ENCODE assay signal across 24 cellular contexts in genomic region chr7:87202208-87202607, GRCh38. TPM values are rescaled to one million over a fixed set of nuclear protein-coding genes. Genes with fewer than 3 reads are reported as not detected.
DNase-seq lines count a peak whose midpoint lies in the region; TF ChIP-seq lines count a peak whose summit lies in the region.
"Had no signal": no experiment of that assay in that cellular context is flagged by ENCODE, and none has a peak within 500 bp of the region (broad histone marks: within the 10 kb centered on the region; RNA-seq: fewer than 3 reads in every experiment).

No MANE protein-coding gene starts in this region.

- peak overlapping the region; percentile 29; the same call in 1 of the 2 replicates for H3K27ac ChIP-seq in SU-DHL-6 (ENCODE audit: low read depth, low read length)
- peak overlapping the region in 43 of 59 donors; percentile 2 to 63 (median 27) for H3K27ac ChIP-seq in dorsolateral prefrontal cortex
- H3K27ac ChIP-seq: coronary artery, KMS-11, Peyer's patch had no signal

- H3K36me3 ChIP-seq in SU-DHL-6 (ENCODE audit: low read length): peaks cover 73% of the 10 kb centered on the region

- no peak for DNase-seq in activated naive CD4-positive, alpha-beta T cell treated with anti-CD3 and anti-CD28 coated beads for 36 hours
- no peak for DNase-seq in activated naive CD4-positive, alpha-beta T cell treated with anti-CD3 and anti-CD28 coated beads, Interleukin-2, amount 50 U/mL, for 16 hours
- no peak for DNase-seq in dorsolateral prefrontal cortex
- peak; percentile 58 for DNase-seq in pons (ENCODE audit: low spot score)
- DNase-seq in mucosa of gallbladder (ENCODE audit: low spot score): no peak
- DNase-seq in SK-N-DZ (ENCODE audit: low spot score): no peak
- DNase-seq in foreskin fibroblast: no peak
- DNase-seq: activated CD4-positive, CD25-positive, alpha-beta regulatory T cell treated with anti-CD3 and anti-CD28 coated beads, Interleukin-2, amount 50 U/mL, for 72 hours; activated naive CD4-positive, alpha-beta T cell treated with Interleukin-2 at 50 U/mL for 16 hours; C1 segment of cervical spinal cord; hippocampal formation; islet precursor cell; MV-4-11; NCI-H187 treated with DMSO at 0.1 percent for 48 hours; NCI-H345; Peyer's patch; stimulated activated CD4-positive, alpha-beta T cell treated with anti-CD3 and anti-CD28 coated beads, Interleukin-4, amount 100 ng/mL, for 4 hours; T1000 had no signal

- peaks cover 51% of the 10 kb centered on the region; the same call in 1 of the 2 replicates for H4K20me1 ChIP-seq in SU-DHL-6 (ENCODE audit: low read depth, low read length)

- peaks cover 65% of the 10 kb centered on the region for H3F3A ChIP-seq in SU-DHL-6 (ENCODE audit: insufficient read depth)

- H3K27me3 ChIP-seq in SU-DHL-6 (ENCODE audit: low read length): no peaks in the 10 kb centered on the region
- no peaks in the 10 kb centered on the region for H3K27me3 ChIP-seq in dorsolateral prefrontal cortex
- H3K27me3 ChIP-seq: Peyer's patch had no signal

- H3K9me2 ChIP-seq in SU-DHL-6 (replicated peaks; ENCODE audit: insufficient read depth, low read length): no peaks in the 10 kb centered on the region

- H2AFZ ChIP-seq in SU-DHL-6 (ENCODE audit: low read depth, low read length, severe bottlenecking): no peak overlapping the region

- H3K4me2 ChIP-seq in SU-DHL-6 (ENCODE audit: low read depth, low read length, poor library complexity, severe bottlenecking): no peak overlapping the region
- H3K4me2 ChIP-seq: KMS-11 had no signal

- CTCF ChIA-PET in activated naive CD4-positive, alpha-beta T cell treated with anti-CD3 and anti-CD28 coated beads for 36 hours (lab: Charles Lee): interaction anchor here (1.2 to 1.4 kb wide), 3 partner anchors 16 to 17 kb away, joined by 3 read pairs; partner anchors contain the start of gene TMEM243

- H3K9me3 Mint-ChIP-seq in activated naive CD4-positive, alpha-beta T cell treated with anti-CD3 and anti-CD28 coated beads for 36 hours: peaks cover 30% of the 10 kb centered on the region

- no peaks in the 10 kb centered on the region for H3K27me3 Mint-ChIP-seq in activated naive CD4-positive, alpha-beta T cell treated with anti-CD3 and anti-CD28 coated beads for 36 hours (ENCODE audit: low read depth)
- H3K27me3 Mint-ChIP-seq: brain had no signal

- TF ChIP-seq CTCF in SU-DHL-6 (IDR thresholded peaks at IDR 0.05; ENCODE audit: insufficient read depth, low read length, poor library complexity, severe bottlenecking) (no peak), dorsolateral prefrontal cortex (IDR thresholded peaks at IDR 0.05 in 54 of 56, conservative IDR thresholded peaks at IDR 0.05 in 2 of 56; ENCODE audit: low read depth in 1 of 56, partially characterized antibody in 56 of 56) (no peak), foreskin fibroblast (IDR thresholded peaks at IDR 0.05; ENCODE audit: low read depth, low read length) (no peak)

- no peak overlapping the region for H3K4me3 ChIP-seq in SU-DHL-6 (ENCODE audit: insufficient read depth, low read length, poor library complexity, severe bottlenecking)
- H3K4me3 ChIP-seq in dorsolateral prefrontal cortex: no peak overlapping the region
- H3K4me3 ChIP-seq in foreskin fibroblast (ENCODE audit: low read depth in 1 of 2, low read length in 2 of 2): no peak overlapping the region
- H3K4me3 ChIP-seq: coronary artery, lung, Peyer's patch, SK-N-MC had no signal

- peaks cover 100% of the 10 kb centered on the region for H3K79me2 ChIP-seq in SU-DHL-6 (ENCODE audit: insufficient read depth, low read length)

- intact Hi-C loops in activated naive CD4-positive, alpha-beta T cell treated with anti-CD3 and anti-CD28 coated beads for 36 hours (cut with micrococcal nuclease): no loop called here
- intact Hi-C loops in dorsolateral prefrontal cortex (cut with DNase I): loop anchor here in 1 of 2 donors (2.0 kb wide), 1 partner anchor 15 kb away; no protein-coding TSS in a partner anchor

- H3K4me1 Mint-ChIP-seq in activated naive CD4-positive, alpha-beta T cell treated with anti-CD3 and anti-CD28 coated beads for 36 hours (ENCODE audit: low read depth): peaks cover 67% of the 10 kb centered on the region

- H3K36me3 Mint-ChIP-seq in activated naive CD4-positive, alpha-beta T cell treated with anti-CD3 and anti-CD28 coated beads for 36 hours (ENCODE audit: low read depth): peaks cover 91% of the 10 kb centered on the region

- H3K27ac Mint-ChIP-seq in activated naive CD4-positive, alpha-beta T cell treated with anti-CD3 and anti-CD28 coated beads for 36 hours: peak overlapping the region; percentile 3

- H3K4me3 Mint-ChIP-seq in activated naive CD4-positive, alpha-beta T cell treated with anti-CD3 and anti-CD28 coated beads for 36 hours: no peak overlapping the region
- H3K4me3 Mint-ChIP-seq: brain had no signal

- H3K9me3 ChIP-seq in SU-DHL-6 (ENCODE audit: insufficient read depth, low read length): peaks cover 27% of the 10 kb centered on the region; the same call in 1 of the 2 replicates

- no peak overlapping the region for H3K9ac ChIP-seq in SU-DHL-6 (ENCODE audit: low read length)
- H3K9ac ChIP-seq: KMS-11 had no signal

RNA-seq across cellular contexts. Expression of gene TMEM243, which starts 17.3 kb away (rescaled TPM):
- 10 to 100 TPM; 50.4 to 53.1 TPM for total RNA-seq in activated naive CD4-positive, alpha-beta T cell treated with anti-CD3 and anti-CD28 coated beads for 36 hours
- 10 to 100 TPM in 119 of 120 experiments, 1 to 10 TPM in 1; 9.4 to 33.2 (median 21.5) TPM for total RNA-seq in dorsolateral prefrontal cortex
- 24.0 TPM for total RNA-seq in mucosa of gallbladder
- polyA plus RNA-seq in SK-N-DZ (2014; cell fraction: cytosol; rRNA removed): 45.1 and 51.5 TPM in 2 replicates
- polyA plus RNA-seq in SK-N-DZ (2014; cell fraction: nucleus; rRNA removed): 86.3 and 111 TPM in 2 replicates

RNA-seq across cellular contexts. Expression of gene DMTF1, which starts 50.0 kb away (rescaled TPM):
- total RNA-seq in activated naive CD4-positive, alpha-beta T cell treated with anti-CD3 and anti-CD28 coated beads for 36 hours: 10 to 100 TPM; 43.6 to 49.8 TPM
- 100 to 1,000 TPM; 109 to 192 (median 149) TPM for total RNA-seq in dorsolateral prefrontal cortex
- 65.6 TPM for total RNA-seq in mucosa of gallbladder
- 43.8 and 80.3 TPM in 2 replicates for polyA plus RNA-seq in SK-N-DZ (2014; cell fraction: cytosol; rRNA removed)
- polyA plus RNA-seq in SK-N-DZ (2014; cell fraction: nucleus; rRNA removed): 329 and 349 TPM in 2 replicates
